In the genomic region with DNA sequence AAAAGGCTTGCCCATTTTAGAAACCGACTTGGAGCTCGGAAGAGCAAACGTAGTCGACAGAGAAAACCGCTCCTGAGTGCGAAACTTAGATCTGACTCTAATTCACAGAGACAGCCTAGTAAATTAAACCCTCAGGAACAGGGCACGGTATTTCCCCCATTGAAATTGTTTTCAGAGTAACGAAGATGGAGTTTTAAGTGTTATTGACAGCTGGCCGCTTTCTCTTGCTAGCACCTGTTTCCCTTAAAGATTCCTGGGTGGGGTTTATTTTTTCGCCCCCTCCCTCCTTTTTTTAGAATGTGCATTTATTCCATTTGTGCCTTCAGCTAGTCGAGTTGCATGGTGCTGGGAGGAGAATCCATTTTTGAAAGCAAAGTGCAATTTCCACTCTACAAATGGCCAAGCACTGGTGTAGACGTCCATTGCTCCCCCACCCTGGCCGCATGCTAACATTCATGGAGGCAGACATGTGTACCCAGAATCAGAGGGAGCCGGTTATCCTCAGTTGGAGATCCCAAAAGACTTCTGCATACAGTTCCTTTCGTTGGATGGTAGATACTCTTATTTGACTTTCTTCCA, we compare ENCODE assay signal across 10 cellular contexts.
DNase-seq lines count a peak whose midpoint lies in the region; ATAC-seq, FAIRE-seq and TF ChIP-seq lines count a peak whose summit lies in the region.
"Had no signal": no experiment of that assay in that cellular context is flagged by ENCODE, and none has a peak within 500 bp of the region (broad histone marks: within the 10 kb centered on the region; RNA-seq: fewer than 3 reads in every experiment).

No MANE protein-coding gene starts in this region.

- no peaks in the 10 kb centered on the region for H3K9me3 Mint-ChIP-seq in activated CD4-positive, alpha-beta T cell treated with anti-CD3 and anti-CD28 coated beads for 36 hours (ENCODE audit: low read depth)
- H3K9me3 Mint-ChIP-seq in activated B cell treated with CpG ODN at 0.5 μM for 24 hours: no peaks in the 10 kb centered on the region

- H3K4me1 Mint-ChIP-seq in activated CD4-positive, alpha-beta T cell treated with anti-CD3 and anti-CD28 coated beads for 36 hours: peaks cover 10% of the 10 kb centered on the region
- H3K4me1 Mint-ChIP-seq in activated B cell treated with CpG ODN at 0.5 μM for 24 hours: peaks cover 7% of the 10 kb centered on the region

- H3K27ac ChIP-seq in keratinocyte (ENCODE audit: control insufficient read depth, insufficient read depth, low read length): no peak overlapping the region
- no peak overlapping the region for H3K27ac ChIP-seq in subcutaneous abdominal adipose tissue (ENCODE audit: low read depth, low read length)

- peak overlapping the region; percentile 29 for H3K4me3 Mint-ChIP-seq in activated CD4-positive, alpha-beta T cell treated with anti-CD3 and anti-CD28 coated beads for 36 hours
- H3K4me3 Mint-ChIP-seq in activated B cell treated with CpG ODN at 0.5 μM for 24 hours: peak overlapping the region; percentile 44

- peaks cover 47% of the 10 kb centered on the region for H3K27me3 Mint-ChIP-seq in activated CD4-positive, alpha-beta T cell treated with anti-CD3 and anti-CD28 coated beads for 36 hours
- peaks cover 27% of the 10 kb centered on the region for H3K27me3 Mint-ChIP-seq in activated B cell treated with CpG ODN at 0.5 μM for 24 hours

- intact Hi-C loops in activated CD4-positive, alpha-beta T cell treated with anti-CD3 and anti-CD28 coated beads for 36 hours (cut with DNase I, micrococcal nuclease): no loop called here
- intact Hi-C loops in activated B cell treated with CpG ODN at 0.5 μM for 24 hours (cut with micrococcal nuclease): no loop called here

- H3K4me1 ChIP-seq in keratinocyte (ENCODE audit: control insufficient read depth, extremely low read depth, insufficient read depth, low read length): peaks cover 7% of the 10 kb centered on the region
- peaks cover 0 to 23% (median 20%) of the 10 kb centered on the region in 5 donors for H3K4me1 ChIP-seq in subcutaneous abdominal adipose tissue (ENCODE audit: control insufficient read depth in 5 of 5, insufficient read depth in 5 of 5, low read length in 5 of 5)

- H3K9me1 ChIP-seq in keratinocyte (ENCODE audit: control insufficient read depth, extremely low read depth, insufficient read depth, low read length): no peaks in the 10 kb centered on the region

- H3K36me3 ChIP-seq in keratinocyte (ENCODE audit: control insufficient read depth in 2 of 2, extremely low read depth in 1 of 2, insufficient read depth in 2 of 2, low read length in 2 of 2) (no peaks in the 10 kb centered on the region), subcutaneous abdominal adipose tissue (ENCODE audit: control insufficient read depth in 5 of 5, insufficient read depth in 5 of 5, low read length in 5 of 5) (no peaks in the 10 kb centered on the region)

- H3K9me3 ChIP-seq in keratinocyte (ENCODE audit: control insufficient read depth, low read depth, low read length): no peaks in the 10 kb centered on the region
- no peaks in the 10 kb centered on the region for H3K9me3 ChIP-seq in subcutaneous abdominal adipose tissue (ENCODE audit: control insufficient read depth in 5 of 5, low read length in 5 of 5)

- H3K4me3 ChIP-seq in keratinocyte (ENCODE audit: control insufficient read depth in 2 of 3, extremely low read depth in 1 of 3, insufficient read depth in 2 of 3, low read depth in 1 of 3, low read length in 3 of 3) (peak overlapping the region in 2 of 3 experiments; percentile 47 to 66), subcutaneous abdominal adipose tissue (ENCODE audit: low read depth in 1 of 5, low read length in 5 of 5) (peak overlapping the region; percentile 45 to 74 (median 66))

- ATAC-seq in activated CD4-positive, alpha-beta T cell treated with anti-CD3 and anti-CD28 coated beads for 36 hours: no peak
- ATAC-seq in activated B cell treated with CpG ODN at 0.5 μM for 24 hours (ENCODE audit: low read depth) (no peak), HG02840 (IDR thresholded peaks at IDR 0.05; ENCODE audit: low FRiP score, unreplicated experiment) (no peak)

- TF ChIP-seq CTCF in activated B cell treated with CpG ODN at 0.5 μM for 24 hours (IDR thresholded peaks at IDR 0.05) (no peak), keratinocyte (optimal IDR thresholded peaks at IDR 0.05 in 1 of 3, IDR thresholded peaks at IDR 0.05 in 1 of 3, conservative IDR thresholded peaks at IDR 0.05 in 1 of 3; ENCODE audit: extremely low read depth in 1 of 3, insufficient read depth in 2 of 3, low read length in 3 of 3) (no peak)

- H3K27ac Mint-ChIP-seq in activated CD4-positive, alpha-beta T cell treated with anti-CD3 and anti-CD28 coated beads for 36 hours: no peak overlapping the region
- H3K27ac Mint-ChIP-seq in activated B cell treated with CpG ODN at 0.5 μM for 24 hours: no peak overlapping the region

- POLR2A ChIA-PET in activated CD4-positive, alpha-beta T cell treated with anti-CD3 and anti-CD28 coated beads for 36 hours (lab: Charles Lee): no interaction called here
- POLR2A ChIA-PET in activated B cell treated with CpG ODN at 0.5 μM for 24 hours (lab: Charles Lee): no interaction called here

- H3K9ac ChIP-seq in keratinocyte (ENCODE audit: control insufficient read depth, extremely low read depth, insufficient read depth, low read length): no peak overlapping the region
- H3K9ac ChIP-seq in subcutaneous abdominal adipose tissue (ENCODE audit: low read length in 5 of 5): no peak overlapping the region

- CTCF ChIA-PET in activated CD4-positive, alpha-beta T cell treated with anti-CD3 and anti-CD28 coated beads for 36 hours (lab: Charles Lee): interaction anchor here (0.6 to 1.8 kb wide), 3 partner anchors 11 to 1111 kb away, joined by 3 to 9 read pairs (median 3); no protein-coding TSS in a partner anchor
- CTCF ChIA-PET in activated B cell treated with CpG ODN at 0.5 μM for 24 hours (lab: Charles Lee): interaction anchor here (2.4 kb wide), 1 partner anchor 10 kb away, joined by 8 read pairs; no protein-coding TSS in a partner anchor

- no peak for FAIRE-seq in keratinocyte (lab: Jason Lieb, UNC)

- H3K27me3 ChIP-seq in keratinocyte (ENCODE audit: control insufficient read depth, extremely low read depth, insufficient read depth, low read length): peaks cover 47% of the 10 kb centered on the region
- H3K27me3 ChIP-seq in subcutaneous abdominal adipose tissue (ENCODE audit: control insufficient read depth in 5 of 5, insufficient read depth in 4 of 5, low read length in 5 of 5): peaks cover 9 to 31% (median 22%) of the 10 kb centered on the region in 5 donors

- no peaks in the 10 kb centered on the region for H3K79me2 ChIP-seq in keratinocyte (ENCODE audit: control insufficient read depth, insufficient read depth, low read length)

- no peaks in the 10 kb centered on the region for H3K36me3 Mint-ChIP-seq in activated CD4-positive, alpha-beta T cell treated with anti-CD3 and anti-CD28 coated beads for 36 hours (ENCODE audit: low read depth)
- H3K36me3 Mint-ChIP-seq in activated B cell treated with CpG ODN at 0.5 μM for 24 hours (ENCODE audit: low read depth): no peaks in the 10 kb centered on the region

- dilution Hi-C loops in keratinocyte (cut with MboI; ENCODE audit: extremely low pct_ligation_motif_present, low sequenced_read_pairs): loop anchor here (25.0 kb wide), 1 partner anchor 1077 kb away; no protein-coding TSS in a partner anchor

- DNase-seq in activated CD4-positive, alpha-beta T cell treated with anti-CD3 and anti-CD28 coated beads for 36 hours: no peak
- no peak for DNase-seq in activated CD4-positive, alpha-beta T cell treated with anti-CD3 and anti-CD28 coated beads, Interleukin-2, amount 50 U/mL, for 48 hours
- DNase-seq in activated B cell treated with CpG ODN at 0.5 μM for 24 hours (no peak), keratinocyte (ENCODE audit: low read depth, low spot score) (no peak), mesenteric fat pad (ENCODE audit: low spot score) (no peak), inferior parietal cortex (ENCODE audit: extremely low spot score) (no peak)
- DNase-seq: CD4-positive, CD25-positive, alpha-beta regulatory T cell; stimulated activated CD4-positive, alpha-beta T cell treated with anti-CD3 and anti-CD28 coated beads, Interleukin-1b, Interleukin-23, amount 100 ng/mL, for 48 hours had no signal

- H4K20me1 ChIP-seq in keratinocyte (ENCODE audit: control insufficient read depth, extremely low read depth, insufficient read depth, low read length): no peaks in the 10 kb centered on the region

- H2AFZ ChIP-seq in keratinocyte (ENCODE audit: control insufficient read depth, low read length): no peak overlapping the region

- peak overlapping the region; percentile 87 for H3K4me2 ChIP-seq in keratinocyte (ENCODE audit: control insufficient read depth, extremely low read depth, insufficient read depth, low read depth, low read length)
